8 cellular contexts compared by ENCODE assay signal in genomic region chr1:47175227-47175934, GRCh38. TPM values are rescaled to one million over a fixed set of nuclear protein-coding genes. Genes with fewer than 3 reads are reported as not detected.
DNase-seq lines count a peak whose midpoint lies in the region; ATAC-seq and TF ChIP-seq lines count a peak whose summit lies in the region.

No MANE protein-coding gene starts in this region.

- no peak overlapping the region for H3K27ac ChIP-seq in Karpas-422 (ENCODE audit: low read length)
- no peak overlapping the region for H3K27ac ChIP-seq in SJCRH30

- no peak overlapping the region for H2AFZ ChIP-seq in Karpas-422 (ENCODE audit: low read length)

- no peaks in the 10 kb centered on the region for H3K36me3 ChIP-seq in BJ (ENCODE audit: control insufficient read depth, insufficient read depth, low read length)
- no peaks in the 10 kb centered on the region for H3K36me3 ChIP-seq in Karpas-422 (ENCODE audit: insufficient read depth, low read length)
- H3K36me3 ChIP-seq in SJCRH30 = no peaks in the 10 kb centered on the region

- H3K9me3 ChIP-seq in Karpas-422 (ENCODE audit: low read length) = no peaks in the 10 kb centered on the region
- H3K9me3 ChIP-seq in SJCRH30 (replicated peaks) = no peaks in the 10 kb centered on the region

- H3K4me1 ChIP-seq in Karpas-422 (ENCODE audit: low read length) = peaks cover 16% of the 10 kb centered on the region
- 0 out of 2 replicates have a peak, but pooled peaks cover 2% of the 10 kb centered on the region for H3K4me1 ChIP-seq in SJCRH30

- no peak overlapping the region for H3K9ac ChIP-seq in Karpas-422 (ENCODE audit: low read length)

- CTCF ChIA-PET in BJ (lab: Yijun Ruan, JAX) = interaction anchor here (0.6 to 2.9 kb wide), 16 partner anchors 8 to 765 kb away, joined by 3 to 25 read pairs (median 4); partner anchors contain the start of gene PDZK1IP1

- intact Hi-C loops in sciatic nerve (cut with DNase I) = no loop called here

- DNase-seq in BJ (ENCODE audit: low read depth) (no peak), Karpas-422 (peak; percentile 79), SJCRH30 (peak; percentile 62 to 78), astrocyte of the cerebellum (ENCODE audit: low read depth) (peak; percentile 19), hepatic stellate cell (ENCODE audit: low spot score) (peak; percentile 74), sciatic nerve (ENCODE audit: low spot score) (no peak)

- ATAC-seq in GM18907 (IDR thresholded peaks at IDR 0.05; ENCODE audit: unreplicated experiment) (peak; percentile 50), sciatic nerve (peak; percentile 56), HG03571 (IDR thresholded peaks at IDR 0.05; ENCODE audit: unreplicated experiment) (no peak)

- in situ Hi-C loops in astrocyte of the cerebellum (cut with HindIII; ENCODE audit: low sequenced_read_pairs) = no loop called here

- no peak overlapping the region for H3K4me3 ChIP-seq in BJ (ENCODE audit: low read depth, low read length)
- no peak overlapping the region for H3K4me3 ChIP-seq in Karpas-422 (ENCODE audit: low read length)
- no peak overlapping the region for H3K4me3 ChIP-seq in SJCRH30
- no peak overlapping the region for H3K4me3 ChIP-seq in astrocyte of the cerebellum (ENCODE audit: low read depth, low read length)

- POLR2A ChIA-PET in BJ (lab: Charles Lee) = no interaction called here

- TF ChIP-seq CTCF in BJ (IDR thresholded peaks at IDR 0.05; ENCODE audit: insufficient read depth, low read depth, low read length) (peak; percentile 98), astrocyte of the cerebellum (IDR thresholded peaks at IDR 0.05; ENCODE audit: low read depth, low read length, missing control alignments) (peak; percentile 100)

- H4K20me1 ChIP-seq in Karpas-422 (ENCODE audit: insufficient read depth, low read depth, low read length) = no peaks in the 10 kb centered on the region

- H3K27me3 ChIP-seq in BJ (ENCODE audit: control insufficient read depth, insufficient read depth, low read length) (no peaks in the 10 kb centered on the region), Karpas-422 (ENCODE audit: low read length) (no peaks in the 10 kb centered on the region), SJCRH30 (no peaks in the 10 kb centered on the region)

- H3K4me2 ChIP-seq in Karpas-422 (ENCODE audit: low read depth, low read length, poor library complexity, severe bottlenecking) = no peak overlapping the region

- no peaks in the 10 kb centered on the region for H3K79me2 ChIP-seq in Karpas-422 (ENCODE audit: low read length)

- no peaks in the 10 kb centered on the region for H3K9me2 ChIP-seq in Karpas-422 (replicated peaks; ENCODE audit: insufficient read depth, low read length)

RNA-seq across cellular contexts. Expression of gene PDZK1IP1, which starts 14.5 kb away (rescaled TPM):
- not detected in 2 replicates for polyA plus RNA-seq in BJ (2011; rRNA removed)
- not detected in 2 replicates for polyA minus RNA-seq in BJ (2011; rRNA and poly(A)+ RNA removed)
- not detected in 2 replicates for total RNA-seq in Karpas-422 (2014; rRNA removed; shearing (Covaris generic); ENCODE audit: low replicate concordance)
- not detected in 2 replicates for total RNA-seq in SJCRH30 (2014; rRNA removed; shearing (Covaris generic))
- 2.4 TPM for total RNA-seq in sciatic nerve

RNA-seq across cellular contexts. Expression of gene CYP4A22, which starts 38.1 kb away (rescaled TPM):
- polyA plus RNA-seq in BJ (2011; rRNA removed) = not detected in 2 replicates
- polyA minus RNA-seq in BJ (2011; rRNA and poly(A)+ RNA removed) = 0.14 TPM in 1 of 2 replicates, not detected in the other
- total RNA-seq in Karpas-422 (2014; rRNA removed; shearing (Covaris generic); ENCODE audit: low replicate concordance) = not detected in 2 replicates
- not detected in 2 replicates for total RNA-seq in SJCRH30 (2014; rRNA removed; shearing (Covaris generic))
- 0.58 TPM for total RNA-seq in sciatic nerve

RNA-seq across cellular contexts. Expression of gene TAL1, which starts 56.6 kb away (rescaled TPM):
- not detected in 2 replicates for polyA plus RNA-seq in BJ (2011; rRNA removed)
- not detected in 2 replicates for polyA minus RNA-seq in BJ (2011; rRNA and poly(A)+ RNA removed)
- total RNA-seq in Karpas-422 (2014; rRNA removed; shearing (Covaris generic); ENCODE audit: low replicate concordance) = not detected in 2 replicates
- total RNA-seq in SJCRH30 (2014; rRNA removed; shearing (Covaris generic)) = 2.9 and 4.2 TPM in 2 replicates
- 13.6 TPM for total RNA-seq in sciatic nerve

Comparison
In these comparisons a context has a peak if more than half of its experiments do, and no peak if none do; other contexts are left out.
1. DNase-seq: peak in Karpas-422 (single experiment), SJCRH30 (2 of 2), astrocyte of the cerebellum (single experiment) and hepatic stellate cell (single experiment); none in BJ (single experiment) and sciatic nerve (single experiment).